21 cellular contexts compared by ENCODE assay signal in genomic region chr14:66910306-66910705, GRCh38.
"Had no signal": no experiment of that assay in that cellular context is flagged by ENCODE, and none has a peak within 500 bp of the region (broad histone marks: within the 10 kb centered on the region; RNA-seq: fewer than 3 reads in every experiment).

No MANE protein-coding gene starts in this region.

- DNase-seq: activated CD4-positive, alpha-beta T cell treated with anti-CD3 and anti-CD28 coated beads for 36 hours; activated CD4-positive, alpha-beta T cell treated with anti-CD3 and anti-CD28 coated beads, Interleukin-2, amount 50 U/mL, for 4 hours; activated CD8-positive, alpha-beta memory T cell treated with anti-CD3 and anti-CD28 coated beads for 24 hours; activated CD8-positive, alpha-beta memory T cell treated with anti-CD3 and anti-CD28 coated beads, Interleukin-2, amount 50 U/mL, for 48 hours; activated naive CD4-positive, alpha-beta T cell treated with anti-CD3 and anti-CD28 coated beads for 36 hours; activated naive CD8-positive, alpha-beta T cell treated with anti-CD3 and anti-CD28 coated beads, Interleukin-2, amount 10 ng/mL, durations not matched to agents 7 days and 5 days; activated T-cell treated with anti-CD3 and anti-CD28 coated beads, Interleukin-2, amount 50 U/mL, for 4 hours; body of pancreas; effector memory CD4-positive, alpha-beta T cell; foreskin keratinocyte; lower lobe of right lung; mesendoderm; naive B cell; nucleus accumbens; stimulated activated CD4-positive, alpha-beta T cell treated with anti-CD3 and anti-CD28 coated beads, Interleukin-15, amount 100 ng/mL, for 24 hours; stomach; T1000; transverse colon; uterus had no signal

- H3K4me2 ChIP-seq: smooth muscle cell had no signal

- H3K27me3 ChIP-seq: body of pancreas, cardiac muscle cell, foreskin keratinocyte, stomach, transverse colon, uterus had no signal

- H3K36me3 ChIP-seq: cardiac muscle cell, lower lobe of right lung, stomach, transverse colon, uterus had no signal

- H3K9me3 ChIP-seq: body of pancreas, lower lobe of right lung, stomach, transverse colon, uterus had no signal

- H3K4me3 ChIP-seq: body of pancreas, cardiac muscle cell, lower lobe of right lung, smooth muscle cell, stomach, transverse colon, uterus had no signal

- H3K27ac ChIP-seq: body of pancreas, cardiac muscle cell, foreskin keratinocyte, lower lobe of right lung, stomach, transverse colon, uterus had no signal

- H3K4me1 ChIP-seq: body of pancreas, foreskin keratinocyte, lower lobe of right lung, stomach, transverse colon, uterus had no signal
